ENCODE assay signal across 10 cellular contexts in the genomic region with DNA sequence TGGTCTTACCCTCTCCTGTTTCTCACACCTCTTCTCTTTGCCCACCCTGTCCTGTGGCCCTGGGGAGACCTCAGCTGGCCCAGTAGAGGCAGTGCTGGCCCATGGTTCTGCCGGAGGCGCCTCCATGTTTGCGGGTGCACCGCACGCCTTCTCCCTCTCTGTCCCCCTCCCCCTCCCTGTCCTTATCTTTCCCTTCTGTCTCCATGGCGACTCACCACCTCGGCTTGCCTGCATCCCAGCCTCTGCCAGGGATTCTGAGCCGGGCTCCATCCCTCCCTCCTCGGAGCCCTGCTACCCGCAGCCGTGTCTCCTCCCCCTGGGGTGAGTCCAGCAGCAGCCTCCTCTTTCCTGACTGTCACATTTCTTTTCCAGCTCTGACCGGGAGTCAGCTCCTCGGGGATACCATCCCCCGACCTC. TPM values are rescaled to one million over a fixed set of nuclear protein-coding genes. Genes with fewer than 3 reads are reported as not detected.
DNase-seq lines count a peak whose midpoint lies in the region; ATAC-seq, FAIRE-seq and TF ChIP-seq lines count a peak whose summit lies in the region.
"Had no signal": no experiment of that assay in that cellular context is flagged by ENCODE, and none has a peak within 500 bp of the region (broad histone marks: within the 10 kb centered on the region; RNA-seq: fewer than 3 reads in every experiment).

A gene with protein sequence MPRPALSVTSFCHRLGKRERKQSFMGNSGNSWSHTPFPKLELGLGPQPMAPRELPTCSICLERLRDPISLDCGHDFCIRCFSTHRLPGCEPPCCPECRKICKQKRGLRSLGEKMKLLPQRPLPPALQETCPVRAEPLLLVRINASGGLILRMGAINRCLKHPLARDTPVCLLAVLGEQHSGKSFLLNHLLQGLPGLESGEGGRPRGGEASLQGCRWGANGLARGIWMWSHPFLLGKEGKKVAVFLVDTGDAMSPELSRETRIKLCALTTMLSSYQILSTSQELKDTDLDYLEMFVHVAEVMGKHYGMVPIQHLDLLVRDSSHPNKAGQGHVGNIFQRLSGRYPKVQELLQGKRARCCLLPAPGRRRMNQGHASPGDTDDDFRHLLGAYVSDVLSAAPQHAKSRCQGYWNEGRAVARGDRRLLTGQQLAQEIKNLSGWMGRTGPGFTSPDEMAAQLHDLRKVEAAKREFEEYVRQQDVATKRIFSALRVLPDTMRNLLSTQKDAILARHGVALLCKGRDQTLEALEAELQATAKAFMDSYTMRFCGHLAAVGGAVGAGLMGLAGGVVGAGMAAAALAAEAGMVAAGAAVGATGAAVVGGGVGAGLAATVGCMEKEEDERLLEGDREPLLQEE (plus strand): TSS at position 358 of the 417 bp plus-strand sequence. CDS start 177 bp downstream, outside the sequence.

- H3K9me3 ChIP-seq in psoas muscle: no peaks in the 10 kb centered on the region
- no peaks in the 10 kb centered on the region for H3K9me3 ChIP-seq in esophagus squamous epithelium
- H3K9me3 ChIP-seq: gastrocnemius medialis had no signal

- no peak for ATAC-seq in activated T-helper 17 cell treated with anti-CD3 and anti-CD28 coated beads, Interleukin-2, amount 50 U/mL, for 72 hours (replicated peaks)
- ATAC-seq in left cardiac atrium: peak; percentile 64
- ATAC-seq in psoas muscle: peak in 2 of 4 donors; percentile 35 to 40
- ATAC-seq in stimulated activated effector memory CD8-positive, alpha-beta T cell treated with anti-CD3 and anti-CD28 coated beads, Interleukin-12 subunit alpha, Interleukin-12 subunit beta, amount 100 ng/mL, for 72 hours: no peak
- ATAC-seq: gastrocnemius medialis had no signal

- H3K4me3 ChIP-seq in H7 (ENCODE audit: insufficient read depth, low read depth, low read length) (peak within 1 kb of the TSS; percentile 5; the same call in 1 of the 2 replicates), psoas muscle (peak within 1 kb of the TSS; percentile 35), esophagus squamous epithelium (peak within 1 kb of the TSS in 2 of 4 donors; percentile 29 to 49)

- no peak within 1 kb of the TSS for H3K4me3 Mint-ChIP-seq in activated T-helper 17 cell treated with anti-CD3 and anti-CD28 coated beads, Interleukin-2, amount 50 U/mL, for 72 hours
- H3K4me3 Mint-ChIP-seq in stimulated activated effector memory CD8-positive, alpha-beta T cell treated with anti-CD3 and anti-CD28 coated beads, Interleukin-12 subunit alpha, Interleukin-12 subunit beta, amount 100 ng/mL, for 72 hours: no peak within 1 kb of the TSS

- H3K36me3 ChIP-seq in H7 (replicated peaks; ENCODE audit: control insufficient read depth, insufficient read depth, low read length) (no peaks in the 10 kb centered on the region), psoas muscle (ENCODE audit: insufficient read depth in 1 of 2, low read depth in 1 of 2) (no peaks in the 10 kb centered on the region), esophagus squamous epithelium (no peaks in the 10 kb centered on the region)
- H3K36me3 ChIP-seq: gastrocnemius medialis had no signal

- intact Hi-C loops in left cardiac atrium (cut with DNase I) (no loop called here), psoas muscle (cut with DNase I) (no loop called here), esophagus squamous epithelium (cut with DNase I) (no loop called here)

- WGBS in psoas muscle, 3 donors: 24 to 27% (median 26%) methylated on average over 12 to 14 of the region's 14 CpGs
- 57 to 58% methylated on average over 12 to 14 of the region's 14 CpGs for WGBS in esophagus squamous epithelium, 2 donors

- no peak for TF ChIP-seq POLR2A in esophagus squamous epithelium (IDR thresholded peaks at IDR 0.05)

- no peaks in the 10 kb centered on the region for H3K27me3 Mint-ChIP-seq in activated T-helper 17 cell treated with anti-CD3 and anti-CD28 coated beads, Interleukin-2, amount 50 U/mL, for 72 hours

- H3K9me3 Mint-ChIP-seq in activated T-helper 17 cell treated with anti-CD3 and anti-CD28 coated beads, Interleukin-2, amount 50 U/mL, for 72 hours: no peaks in the 10 kb centered on the region
- H3K9me3 Mint-ChIP-seq in stimulated activated effector memory CD8-positive, alpha-beta T cell treated with anti-CD3 and anti-CD28 coated beads, Interleukin-12 subunit alpha, Interleukin-12 subunit beta, amount 100 ng/mL, for 72 hours: no peaks in the 10 kb centered on the region

- FAIRE-seq in urothelium cell line (lab: Jason Lieb, UNC): no peak

- TF ChIP-seq CTCF in psoas muscle (IDR thresholded peaks at IDR 0.05) (no peak), esophagus squamous epithelium (IDR thresholded peaks at IDR 0.05) (no peak)

- no peaks in the 10 kb centered on the region for H3K27me3 ChIP-seq in H7 (ENCODE audit: control insufficient read depth, insufficient read depth, low read length)
- no peaks in the 10 kb centered on the region for H3K27me3 ChIP-seq in psoas muscle (ENCODE audit: insufficient read depth in 3 of 3, low read length in 2 of 3)
- peaks cover 0 to 17% (median 0%) of the 10 kb centered on the region in 4 donors for H3K27me3 ChIP-seq in esophagus squamous epithelium
- H3K27me3 ChIP-seq: gastrocnemius medialis had no signal

- H3K4me1 ChIP-seq in psoas muscle: no peaks in the 10 kb centered on the region
- H3K4me1 ChIP-seq in esophagus squamous epithelium: peaks cover 0 to 25% (median 8%) of the 10 kb centered on the region in 3 donors
- H3K4me1 ChIP-seq: gastrocnemius medialis had no signal

- no peak within 1 kb of the TSS for H3K27ac ChIP-seq in psoas muscle
- H3K27ac ChIP-seq in esophagus squamous epithelium: no peak within 1 kb of the TSS
- H3K27ac ChIP-seq: gastrocnemius medialis had no signal

- no peaks in the 10 kb centered on the region for H3K36me3 Mint-ChIP-seq in activated T-helper 17 cell treated with anti-CD3 and anti-CD28 coated beads, Interleukin-2, amount 50 U/mL, for 72 hours (ENCODE audit: low read depth)
- H3K36me3 Mint-ChIP-seq in stimulated activated effector memory CD8-positive, alpha-beta T cell treated with anti-CD3 and anti-CD28 coated beads, Interleukin-12 subunit alpha, Interleukin-12 subunit beta, amount 100 ng/mL, for 72 hours: no peaks in the 10 kb centered on the region

- peak within 1 kb of the TSS; percentile 42 for H3K27ac Mint-ChIP-seq in activated T-helper 17 cell treated with anti-CD3 and anti-CD28 coated beads, Interleukin-2, amount 50 U/mL, for 72 hours
- no peak within 1 kb of the TSS for H3K27ac Mint-ChIP-seq in stimulated activated effector memory CD8-positive, alpha-beta T cell treated with anti-CD3 and anti-CD28 coated beads, Interleukin-12 subunit alpha, Interleukin-12 subunit beta, amount 100 ng/mL, for 72 hours

- no peaks in the 10 kb centered on the region for H3K4me1 Mint-ChIP-seq in activated T-helper 17 cell treated with anti-CD3 and anti-CD28 coated beads, Interleukin-2, amount 50 U/mL, for 72 hours
- no peaks in the 10 kb centered on the region for H3K4me1 Mint-ChIP-seq in stimulated activated effector memory CD8-positive, alpha-beta T cell treated with anti-CD3 and anti-CD28 coated beads, Interleukin-12 subunit alpha, Interleukin-12 subunit beta, amount 100 ng/mL, for 72 hours

- DNase-seq in H7 (peak; percentile 83), left cardiac atrium (peak; percentile 49), psoas muscle (peak in 1 of 2 donors; percentile 45), urothelium cell line (ENCODE audit: low spot score) (no peak), H4 (ENCODE audit: low spot score) (no peak), esophagus squamous epithelium (lab: John Stamatoyannopoulos, UW) (no peak)
- no peak for DNase-seq in stimulated activated effector memory CD8-positive, alpha-beta T cell treated with anti-CD3 and anti-CD28 coated beads, Interleukin-12 subunit alpha, Interleukin-12 subunit beta, amount 100 ng/mL, for 72 hours (ENCODE audit: low spot score in 2 of 2)
- DNase-seq: DMS79 treated with DMSO at 0.1 percent for 48 hours, gastrocnemius medialis had no signal

RNA-seq across cellular contexts. Expression of the gene that starts here (rescaled TPM):
- total RNA-seq in H7 (2014; rRNA removed; shearing (Covaris generic)): 2.3 and 3.0 TPM in 2 replicates
- total RNA-seq in activated T-helper 17 cell treated with anti-CD3 and anti-CD28 coated beads, Interleukin-2, amount 50 U/mL, for 72 hours: 1 to 10 TPM in 1 of 2 donors, under 1 TPM in 1; 0.56 to 3.1 TPM
- total RNA-seq in left cardiac atrium (1 to 10 TPM; 2.5 to 6.8 TPM), psoas muscle (1 to 10 TPM in 2 of 4 donors, under 1 TPM in 2; 0.49 to 1.3 (median 0.85) TPM), esophagus squamous epithelium (1 to 10 TPM in 1 of 4 donors, under 1 TPM in 2, not detected in 1; 0.45 to 1.5 (median 0.92) TPM)
- polyA plus RNA-seq in psoas muscle: 1 to 10 TPM in 2 of 3 donors, under 1 TPM in 1; 0.25 to 1.5 (median 1.3) TPM
- 0.15 and 1.4 TPM in 2 replicates for total RNA-seq in H4 (2014; rRNA removed; shearing (Covaris generic))

Comparison
In these comparisons a context has a peak if more than half of its experiments do, and no peak if none do; other contexts are left out.
1. DNase-seq: peak in H7 (single experiment) and left cardiac atrium (single experiment); none in urothelium cell line (single experiment), H4 (single experiment), esophagus squamous epithelium (single experiment) and stimulated activated effector memory CD8-positive, alpha-beta T cell treated with anti-CD3 and anti-CD28 coated beads, Interleukin-12 subunit alpha, Interleukin-12 subunit beta, amount 100 ng/mL, for 72 hours (0 of 2).
2. ATAC-seq: peak in left cardiac atrium (2 of 2); none in activated T-helper 17 cell treated with anti-CD3 and anti-CD28 coated beads, Interleukin-2, amount 50 U/mL, for 72 hours (single experiment) and stimulated activated effector memory CD8-positive, alpha-beta T cell treated with anti-CD3 and anti-CD28 coated beads, Interleukin-12 subunit alpha, Interleukin-12 subunit beta, amount 100 ng/mL, for 72 hours (single experiment).